In the genomic region with DNA sequence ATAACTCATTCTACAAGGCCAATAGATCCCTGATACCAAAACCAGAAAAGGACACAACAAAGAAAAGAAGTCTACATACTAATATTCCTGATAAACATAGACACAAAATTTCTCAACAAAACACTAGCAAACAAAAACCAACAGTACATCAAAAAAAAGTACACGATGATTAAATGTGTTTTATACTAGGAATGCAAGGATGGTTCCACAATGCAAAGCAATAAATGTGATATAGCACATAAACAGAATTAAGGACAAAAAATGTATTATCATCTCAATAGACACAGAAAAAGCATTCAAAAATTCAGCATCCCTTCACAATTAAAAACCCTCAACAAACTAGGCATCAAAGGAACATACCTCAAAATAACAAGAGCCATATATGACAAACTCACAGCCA, we compare ENCODE assay signal across 41 cellular contexts. TPM values are rescaled to one million over a fixed set of nuclear protein-coding genes. Genes with fewer than 3 reads are reported as not detected.
"Had no signal": no experiment of that assay in that cellular context is flagged by ENCODE, and none has a peak within 500 bp of the region (broad histone marks: within the 10 kb centered on the region; RNA-seq: fewer than 3 reads in every experiment).

No MANE protein-coding gene starts in this region.

- H3K36me3 ChIP-seq: MG63 had no signal

- DNase-seq: Karpas-422, Kasumi-1, MG63, MM.1S, MV-4-11, NCI-H1048, NCI-H1092, NCI-H1092 treated with DMSO at 0.1 percent for 48 hours, NCI-H1105, NCI-H1105 treated with DMSO at 0.1 percent for 48 hours, NCI-H1417, NCI-H1417 treated with DMSO at 0.1 percent for 48 hours, NCI-H1436, NCI-H1436 treated with DMSO at 0.1 percent for 48 hours, NCI-H146, NCI-H1694, NCI-H1694 treated with DMSO at 0.1 percent for 48 hours, NCI-H187, NCI-H1930, NCI-H2029, NCI-H2029 treated with DMSO at 0.1 percent for 48 hours, NCI-H2081, NCI-H2081 treated with DMSO at 0.1 percent for 48 hours, NCI-H2107, NCI-H2171, NCI-H2171 treated with DMSO at 0.1 percent for 48 hours, NCI-H2227 treated with DMSO at 0.1 percent for 48 hours, NCI-H226, NCI-H345, NCI-H446, NCI-H446 treated with DMSO at 0.1 percent for 48 hours, NCI-H510A, NCI-H510A treated with DMSO at 0.1 percent for 48 hours, NCI-H524, NCI-H524 treated with DMSO at 0.1 percent for 48 hours, NCI-H526, NCI-H526 treated with DMSO at 0.1 percent for 48 hours had no signal

- H3K4me3 ChIP-seq: MG63 had no signal

- H3K27me3 ChIP-seq: MG63 had no signal

RNA-seq across cellular contexts. Expression of gene TREM1, which starts 23.2 kb away (rescaled TPM):
- total RNA-seq: M059J had no signal

RNA-seq across cellular contexts. Expression of gene TREML4, which starts 35.1 kb away (rescaled TPM):
- total RNA-seq: LHCN-M2, M059J, MCF 10A, NCI-H460 had no signal
